Comparison of ENCODE assay signal across 11 cellular contexts in the genomic region with DNA sequence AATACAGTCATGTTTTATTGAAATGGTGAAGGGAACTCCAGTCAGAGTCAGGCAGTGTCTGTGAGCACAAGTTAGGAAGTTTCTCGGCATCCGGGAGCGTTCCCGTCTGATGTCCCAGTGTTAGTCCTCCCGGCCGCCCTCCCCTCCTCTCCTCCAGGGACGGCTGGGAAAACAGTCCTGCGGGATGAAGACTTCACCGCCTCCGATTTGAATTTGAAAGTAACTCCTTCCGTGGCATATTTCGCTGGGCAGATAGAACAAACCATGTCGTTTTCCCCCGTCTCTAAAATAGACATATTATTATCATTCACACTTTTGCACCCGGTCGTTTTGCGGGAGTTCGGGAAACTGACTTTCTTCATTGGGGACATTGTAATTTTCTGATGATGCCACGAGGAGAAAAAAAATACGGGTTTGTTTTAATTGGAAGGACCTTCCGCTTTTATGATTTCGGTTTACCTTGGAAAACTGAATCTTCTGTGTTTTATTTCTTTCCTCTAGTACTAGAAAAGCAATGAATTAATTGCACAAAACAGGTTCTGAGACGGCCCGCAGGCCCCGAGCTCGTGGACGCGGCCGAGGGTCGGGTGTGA.
DNase-seq lines count a peak whose midpoint lies in the region; ATAC-seq and TF ChIP-seq lines count a peak whose summit lies in the region.
"Had no signal": no experiment of that assay in that cellular context is flagged by ENCODE, and none has a peak within 500 bp of the region (broad histone marks: within the 10 kb centered on the region; RNA-seq: fewer than 3 reads in every experiment).

No MANE protein-coding gene starts in this region.

- DNase-seq in left ventricle myocardium inferior (no peak), left ventricle myocardium superior (no peak), chondrocyte (ENCODE audit: low spot score) (no peak), ecto neural progenitor cell (ENCODE audit: low spot score) (no peak), SKM-1 (lab: John Stamatoyannopoulos, UW; ENCODE audit: unreplicated experiment) (no peak), RPMI8226 (no peak)
- DNase-seq: DND-41, NCI-H2227 treated with DMSO at 0.1 percent for 48 hours had no signal

- intact Hi-C loops in left ventricle myocardium inferior (cut with micrococcal nuclease) = loop anchor here (10.0 kb wide), 1 partner anchor 340 kb away; no protein-coding TSS in a partner anchor
- intact Hi-C loops in left ventricle myocardium superior (cut with micrococcal nuclease) = no loop called here

- no peaks in the 10 kb centered on the region for H3K36me3 Mint-ChIP-seq in chondrocyte (ENCODE audit: low read depth)

- peaks cover 8% of the 10 kb centered on the region for H3K4me1 ChIP-seq in left ventricle myocardium inferior
- peaks cover 3% of the 10 kb centered on the region for H3K4me1 ChIP-seq in mesodermal cell (ENCODE audit: control insufficient read depth, insufficient read depth, low read length, poor library complexity, severe bottlenecking)
- H3K4me1 ChIP-seq in urinary bladder (ENCODE audit: insufficient read depth) = no peaks in the 10 kb centered on the region

- no peak for ATAC-seq in left ventricle myocardium superior

- H3K27ac Mint-ChIP-seq in chondrocyte (ENCODE audit: unreplicated experiment) = no peak overlapping the region
- H3K27ac Mint-ChIP-seq: nephron had no signal

- WGBS in mesodermal cell (ENCODE audit: insufficient coverage in 2 of 2), 2 experiments = 30 to 39% methylated on average over 18 to 19 of the region's 30 CpGs
- WGBS in urinary bladder = 6% methylated on average over 30 of the region's 30 CpGs

- peaks cover 2% of the 10 kb centered on the region for H3K27me3 Mint-ChIP-seq in chondrocyte (ENCODE audit: low read depth)

- peak overlapping the region; percentile 57 for H3K4me3 Mint-ChIP-seq in chondrocyte (ENCODE audit: unreplicated experiment)
- H3K4me3 Mint-ChIP-seq: nephron had no signal

- H3K4me3 ChIP-seq in left ventricle myocardium inferior (peak overlapping the region; percentile 55), mesodermal cell (ENCODE audit: extremely low read depth, insufficient read depth, low read length, poor library complexity, severe bottlenecking) (peak overlapping the region; percentile 16), urinary bladder (ENCODE audit: low read depth, low read length) (peak overlapping the region; percentile 31)

- H3K27ac ChIP-seq in left ventricle myocardium inferior (replicated peaks) = no peak overlapping the region
- H3K27ac ChIP-seq in mesodermal cell (ENCODE audit: low read depth, low read length, severe bottlenecking) = no peak overlapping the region
- H3K27ac ChIP-seq in urinary bladder (ENCODE audit: low read depth) = no peak overlapping the region

- H3K36me3 ChIP-seq in left ventricle myocardium inferior = no peaks in the 10 kb centered on the region
- H3K36me3 ChIP-seq in mesodermal cell (ENCODE audit: control insufficient read depth, insufficient read depth, low read length) = no peaks in the 10 kb centered on the region
- no peaks in the 10 kb centered on the region for H3K36me3 ChIP-seq in urinary bladder (ENCODE audit: insufficient read depth)

- peaks cover 70% of the 10 kb centered on the region for H3K27me3 ChIP-seq in left ventricle myocardium inferior (ENCODE audit: low read depth)

- TF ChIP-seq CTCF in left ventricle myocardium inferior (IDR thresholded peaks at IDR 0.05; ENCODE audit: borderline replicate concordance) (no peak), chondrocyte (IDR thresholded peaks at IDR 0.05) (no peak)

- no peaks in the 10 kb centered on the region for H3K9me3 Mint-ChIP-seq in chondrocyte (ENCODE audit: low read depth)
- H3K9me3 Mint-ChIP-seq: nephron had no signal

- H3K9me3 ChIP-seq in left ventricle myocardium inferior (replicated peaks) (no peaks in the 10 kb centered on the region), mesodermal cell (ENCODE audit: control insufficient read depth, low read length) (no peaks in the 10 kb centered on the region)

- H3K4me1 Mint-ChIP-seq in chondrocyte (ENCODE audit: low read depth) = peaks cover 20% of the 10 kb centered on the region
